1 cellular context compared by ENCODE assay signal in genomic region chr3:157282261-157283191, GRCh38.
TF ChIP-seq lines count a peak whose summit lies in the region.

No MANE protein-coding gene starts in this region.

TF ChIP-seq in SK-N-SH, 30 proteins besides CTCF, POLR2A, EP300 and RAD21 (continued from another document):
- no peak for TF ChIP-seq REST (IDR thresholded peaks at IDR 0.05; ENCODE audit: low read depth, low read length)
- no peak for TF ChIP-seq SIN3A (IDR thresholded peaks at IDR 0.05; ENCODE audit: borderline replicate concordance, low read depth, low read length)
- TF ChIP-seq ELF1 (IDR thresholded peaks at IDR 0.05) = no peak
- peak; percentile 55; the same call in 1 of the 2 replicates for TF ChIP-seq FOSL2 (IDR thresholded peaks at IDR 0.05; ENCODE audit: borderline replicate concordance, low read depth)
- no peak for TF ChIP-seq FOXM1 (IDR thresholded peaks at IDR 0.05; ENCODE audit: low read depth)
- TF ChIP-seq TEAD4 (IDR thresholded peaks at IDR 0.05; ENCODE audit: borderline replicate concordance, insufficient read depth) = peak; percentile 48; the same call in 1 of the 2 replicates
- no peak for TF ChIP-seq SMC3 (IDR thresholded peaks at IDR 0.05; ENCODE audit: low read depth, low read length)
- peak; percentile 79; the same call in 1 of the 2 replicates for TF ChIP-seq TCF12 (IDR thresholded peaks at IDR 0.05)
- no peak for TF ChIP-seq TAF1 (IDR thresholded peaks at IDR 0.05; ENCODE audit: borderline replicate concordance, low read depth, low read length)
- no peak for TF ChIP-seq CHD2 (IDR thresholded peaks at IDR 0.05; ENCODE audit: low read length, partially characterized antibody)
- TF ChIP-seq FOXJ3 (CRISPR knock-in tag; IDR thresholded peaks at IDR 0.05) = no peak
TF ChIP-seq in SK-N-SH: peak in this region for 9.
